In genomic region chr16:1817716-1818115, GRCh38 we compare ENCODE assay signal across 1 cellular context.
TF ChIP-seq lines count a peak whose summit lies in the region.

No MANE protein-coding gene starts in this region.

TF ChIP-seq in K562, 482 proteins besides CTCF, POLR2A, EP300 and RAD21:
- TF ChIP-seq CBX3 (IDR thresholded peaks at IDR 0.05; ENCODE audit: borderline replicate concordance in 1 of 2, low read length in 2 of 2) (no peak), RBFOX2 (IDR thresholded peaks at IDR 0.05; ENCODE audit: low read depth, low read length) (0 out of 2 replicates have a peak, but pooled peaks have one; percentile 8)
